15 cellular contexts compared by ENCODE assay signal in the genomic region with DNA sequence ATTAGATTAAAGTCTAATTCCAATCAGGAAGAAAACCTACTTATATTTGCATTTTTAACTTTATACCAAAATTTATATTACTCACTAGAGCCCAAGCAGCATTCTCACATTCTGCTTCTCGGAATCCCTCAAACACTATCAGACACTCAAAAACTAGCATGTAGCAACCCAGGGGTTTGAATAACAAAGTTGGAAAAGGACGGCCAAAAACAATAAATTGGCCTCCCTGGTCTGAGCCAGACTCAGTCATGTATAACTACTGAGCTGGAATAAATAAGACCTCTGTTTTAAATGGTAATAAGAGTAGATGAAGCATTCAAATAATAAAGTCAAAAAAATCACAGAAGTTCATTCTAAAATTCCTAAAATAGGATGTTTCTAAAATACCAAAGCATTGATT.
DNase-seq lines count a peak whose midpoint lies in the region; TF ChIP-seq lines count a peak whose summit lies in the region.
"Had no signal": no experiment of that assay in that cellular context is flagged by ENCODE, and none has a peak within 500 bp of the region (broad histone marks: within the 10 kb centered on the region; RNA-seq: fewer than 3 reads in every experiment).

No MANE protein-coding gene starts in this region.

- DNase-seq in adipocyte (ENCODE audit: low read depth) (peak; percentile 44), choroid plexus epithelial cell (ENCODE audit: low read depth) (peak; percentile 74), kidney glomerular epithelial cell (lab: John Stamatoyannopoulos, UW) (peak; percentile 43), stromal cell of bone marrow (ENCODE audit: low read depth) (peak; percentile 58), ecto neural progenitor cell (ENCODE audit: low spot score) (no peak), COLO668 (lab: John Stamatoyannopoulos, UW; ENCODE audit: unreplicated experiment) (no peak), dorsolateral prefrontal cortex (no peak)
- no peak for DNase-seq in effector CD8-positive, alpha-beta T cell (lab: John Stamatoyannopoulos, UW)
- DNase-seq: H9, MG63, NCI-H1105 treated with DMSO at 0.1 percent for 48 hours, NCI-H187 treated with DMSO at 0.1 percent for 48 hours, NCI-H446 treated with DMSO at 0.1 percent for 48 hours, NCI-H82 had no signal

- H3K36me3 ChIP-seq in adipocyte (ENCODE audit: control insufficient read depth, insufficient read depth, low read length, severe bottlenecking) = no peaks in the 10 kb centered on the region
- H3K36me3 ChIP-seq: MG63 had no signal

- no peak overlapping the region for H3K9ac ChIP-seq in adipocyte (ENCODE audit: low read length)

- H3K27me3 ChIP-seq in adipocyte (replicated peaks; ENCODE audit: control insufficient read depth, insufficient read depth, low read length) (no peaks in the 10 kb centered on the region), dorsolateral prefrontal cortex (no peaks in the 10 kb centered on the region)
- H3K27me3 ChIP-seq: MG63 had no signal

- TF ChIP-seq CTCF in choroid plexus epithelial cell (conservative IDR thresholded peaks at IDR 0.05; ENCODE audit: low read depth, low read length) (no peak), dorsolateral prefrontal cortex (IDR thresholded peaks at IDR 0.05 in 54 of 56, conservative IDR thresholded peaks at IDR 0.05 in 2 of 56; ENCODE audit: low read depth in 1 of 56, partially characterized antibody in 56 of 56) (no peak)

- H3K4me3 ChIP-seq in adipocyte (ENCODE audit: low read length) (no peak overlapping the region), choroid plexus epithelial cell (ENCODE audit: low read depth, low read length) (no peak overlapping the region), dorsolateral prefrontal cortex (no peak overlapping the region)
- H3K4me3 ChIP-seq: A549, MG63 had no signal

- no peak overlapping the region for H3K27ac ChIP-seq in dorsolateral prefrontal cortex

- peaks cover 14% of the 10 kb centered on the region for H3K4me1 ChIP-seq in adipocyte (ENCODE audit: control insufficient read depth, insufficient read depth, low read length)
- H3K4me1 ChIP-seq: A549 had no signal

- intact Hi-C loops in dorsolateral prefrontal cortex (cut with DNase I) = no loop called here

- H3K9me3 ChIP-seq in adipocyte (ENCODE audit: control insufficient read depth, low read length) = peaks cover 5% of the 10 kb centered on the region
- H3K9me3 ChIP-seq: MG63 had no signal

Comparison
In these comparisons a context has a peak if more than half of its experiments do, and no peak if none do; other contexts are left out.
1. DNase-seq: peak in adipocyte (single experiment), choroid plexus epithelial cell (single experiment), kidney glomerular epithelial cell (single experiment) and stromal cell of bone marrow (single experiment); none in ecto neural progenitor cell (single experiment), effector CD8-positive, alpha-beta T cell (single experiment), COLO668 (single experiment) and dorsolateral prefrontal cortex (0 of 10).